ENCODE assay signal across 9 cellular contexts in genomic region chr1:237386362-237387143, GRCh38.
DNase-seq lines count a peak whose midpoint lies in the region; ATAC-seq, FAIRE-seq and TF ChIP-seq lines count a peak whose summit lies in the region.
"Had no signal": no experiment of that assay in that cellular context is flagged by ENCODE, and none has a peak within 500 bp of the region (broad histone marks: within the 10 kb centered on the region; RNA-seq: fewer than 3 reads in every experiment).

No MANE protein-coding gene starts in this region.

- DNase-seq in AG04449 (ENCODE audit: low read depth, low spot score) (no peak), GM18507 (ENCODE audit: extremely low spot score, insufficient read length, low read depth) (peak; percentile 3), NCI-H748 (lab: John Stamatoyannopoulos, UW; ENCODE audit: unreplicated experiment) (peak; percentile 30), endothelial cell (ENCODE audit: low spot score) (no peak), renal cortical epithelial cell (ENCODE audit: low read depth) (peak; percentile 34), NCI-H2196 (lab: John Stamatoyannopoulos, UW; ENCODE audit: unreplicated experiment) (no peak), GM12891 (ENCODE audit: insufficient read length, low spot score) (no peak)

- H3K4me3 Mint-ChIP-seq in endothelial cell (ENCODE audit: unreplicated experiment) = no peak overlapping the region

- H3K36me3 Mint-ChIP-seq in endothelial cell (ENCODE audit: low read depth, unreplicated experiment) = no peaks in the 10 kb centered on the region

- FAIRE-seq in GM18507 (lab: Jason Lieb, UNC) = peak; percentile 67
- FAIRE-seq in GM12891 (lab: Jason Lieb, UNC) = no peak

- no peak for TF ChIP-seq POLR2A in GM12891 (IDR thresholded peaks at IDR 0.05; ENCODE audit: low read depth, low read length)

- POLR2A ChIA-PET in AG04449 (lab: Yijun Ruan, JAX) = no interaction called here

- H3K27ac Mint-ChIP-seq in endothelial cell (ENCODE audit: unreplicated experiment) = no peak overlapping the region

- no peaks in the 10 kb centered on the region for H3K9me3 Mint-ChIP-seq in endothelial cell (ENCODE audit: unreplicated experiment)

- no peaks in the 10 kb centered on the region for H3K4me1 Mint-ChIP-seq in endothelial cell (ENCODE audit: unreplicated experiment)

- CTCF ChIA-PET in AG04449 (lab: Yijun Ruan, JAX) = interaction anchor here (1.1 to 2.2 kb wide), 5 partner anchors 627 to 781 kb away, joined by 3 to 16 read pairs (median 9); partner anchors contain the start of gene HEATR1

- H3K4me3 ChIP-seq in AG04449 (ENCODE audit: low read depth, low read length) = no peak overlapping the region
- H3K4me3 ChIP-seq: HAP-1 had no signal

- no peaks in the 10 kb centered on the region for H3K27me3 Mint-ChIP-seq in endothelial cell (ENCODE audit: unreplicated experiment)

- peak; percentile 5 for TF ChIP-seq CTCF in AG04449 (IDR thresholded peaks at IDR 0.05; ENCODE audit: insufficient read depth, low read length, missing control alignments)
- TF ChIP-seq CTCF in endothelial cell (IDR thresholded peaks at IDR 0.05; ENCODE audit: unreplicated experiment) = peak; percentile 78

- ATAC-seq in GM18517 (IDR thresholded peaks at IDR 0.05; ENCODE audit: unreplicated experiment) = no peak

TF ChIP-seq in GM12891, 5 proteins besides CTCF, POLR2A, EP300 and RAD21:
- TF ChIP-seq TAF1 (IDR thresholded peaks at IDR 0.05; ENCODE audit: low read depth, low read length) = no peak
- no peak for TF ChIP-seq PAX5 (IDR thresholded peaks at IDR 0.05; ENCODE audit: insufficient read depth, low read length, severe bottlenecking)
- no peak for TF ChIP-seq POLR2AphosphoS5 (IDR thresholded peaks at IDR 0.05; ENCODE audit: low read depth, low read length)
- TF ChIP-seq SPI1 (IDR thresholded peaks at IDR 0.05; ENCODE audit: low read depth, low read length) = no peak
- TF ChIP-seq POU2F2 (IDR thresholded peaks at IDR 0.05; ENCODE audit: low read depth, low read length) = no peak

Comparison
In these comparisons a context has a peak if more than half of its experiments do, and no peak if none do; other contexts are left out.
1. DNase-seq: peak in GM18507 (single experiment), NCI-H748 (single experiment) and renal cortical epithelial cell (single experiment); none in AG04449 (single experiment), endothelial cell (single experiment), NCI-H2196 (single experiment) and GM12891 (single experiment).